In genomic region chr14:88631091-88631490, GRCh38 we compare ENCODE assay signal across 24 cellular contexts.
"Had no signal": no experiment of that assay in that cellular context is flagged by ENCODE, and none has a peak within 500 bp of the region (broad histone marks: within the 10 kb centered on the region; RNA-seq: fewer than 3 reads in every experiment).

No MANE protein-coding gene starts in this region.

- H3K27ac ChIP-seq: dorsolateral prefrontal cortex, heart right ventricle, left ventricle myocardium inferior, lower lobe of right lung, psoas muscle, right lobe of liver, testis, tibial nerve, upper lobe of right lung, vagina had no signal

- H3K27ac Mint-ChIP-seq: memory B cell; naive thymus-derived CD4-positive, alpha-beta T cell; nephron progenitor cell; stimulated activated naive B cell treated with anti-CD40 and anti-IgM and Interleukin-4, amounts not matched to agents 10 μg/mL and 1 μg/mL and 100 μg/mL, for 72 hours; stimulated activated naive CD8-positive, alpha-beta T cell treated with anti-CD3 and anti-CD28 coated beads, Interleukin-15, amount 100 ng/mL, for 72 hours had no signal

- DNase-seq: cortex of kidney; dorsolateral prefrontal cortex; effector CD8-positive, alpha-beta T cell; foreskin melanocyte; heart right ventricle; left cardiac atrium; left ventricle myocardium inferior; lower lobe of right lung; naive thymus-derived CD4-positive, alpha-beta T cell; nephron progenitor cell; psoas muscle; retina; right lobe of liver; spleen; stimulated activated CD4-positive, alpha-beta T cell treated with anti-CD3 and anti-CD28 coated beads, Interleukin-15, amount 100 ng/mL, for 24 hours; stimulated activated CD4-positive, alpha-beta T cell treated with anti-CD3 and anti-CD28 coated beads, Interleukin-1b, Interleukin-23, amount 100 ng/mL, for 48 hours; stimulated activated CD4-positive, alpha-beta T cell treated with anti-CD3 and anti-CD28 coated beads, Interleukin-4, amount 100 ng/mL, for 4 hours; stimulated activated naive B cell treated with anti-CD40 and anti-IgM and Interleukin-4, amounts not matched to agents 10 μg/mL and 1 μg/mL and 100 μg/mL, for 72 hours; stimulated activated naive CD8-positive, alpha-beta T cell treated with anti-CD3 and anti-CD28 coated beads, Interleukin-15, amount 100 ng/mL, for 72 hours; upper lobe of right lung had no signal

- H3K4me1 ChIP-seq: heart right ventricle, left ventricle myocardium inferior, lower lobe of right lung, psoas muscle, right lobe of liver, spleen, testis, tibial nerve, upper lobe of right lung, vagina had no signal

- H3K4me1 Mint-ChIP-seq: memory B cell; naive thymus-derived CD4-positive, alpha-beta T cell; nephron progenitor cell; stimulated activated naive B cell treated with anti-CD40 and anti-IgM and Interleukin-4, amounts not matched to agents 10 μg/mL and 1 μg/mL and 100 μg/mL, for 72 hours; stimulated activated naive CD8-positive, alpha-beta T cell treated with anti-CD3 and anti-CD28 coated beads, Interleukin-15, amount 100 ng/mL, for 72 hours had no signal

- H3K27me3 Mint-ChIP-seq: memory B cell; naive thymus-derived CD4-positive, alpha-beta T cell; stimulated activated naive B cell treated with anti-CD40 and anti-IgM and Interleukin-4, amounts not matched to agents 10 μg/mL and 1 μg/mL and 100 μg/mL, for 72 hours; stimulated activated naive CD8-positive, alpha-beta T cell treated with anti-CD3 and anti-CD28 coated beads, Interleukin-15, amount 100 ng/mL, for 72 hours had no signal

- H3K27me3 ChIP-seq: dorsolateral prefrontal cortex, heart right ventricle, right lobe of liver, spleen, testis, tibial nerve, upper lobe of right lung, vagina had no signal

- H3K4me3 Mint-ChIP-seq: memory B cell; naive thymus-derived CD4-positive, alpha-beta T cell; nephron progenitor cell; stimulated activated naive B cell treated with anti-CD40 and anti-IgM and Interleukin-4, amounts not matched to agents 10 μg/mL and 1 μg/mL and 100 μg/mL, for 72 hours; stimulated activated naive CD8-positive, alpha-beta T cell treated with anti-CD3 and anti-CD28 coated beads, Interleukin-15, amount 100 ng/mL, for 72 hours had no signal

- H3K36me3 ChIP-seq: heart right ventricle, left ventricle myocardium inferior, lower lobe of right lung, right lobe of liver, tibial nerve, upper lobe of right lung, vagina had no signal

- H3K4me3 ChIP-seq: dorsolateral prefrontal cortex, heart right ventricle, left ventricle myocardium inferior, lower lobe of right lung, psoas muscle, right lobe of liver, spleen, testis, tibial nerve, upper lobe of right lung, vagina had no signal

- H3K9me3 Mint-ChIP-seq: memory B cell; nephron progenitor cell; stimulated activated naive B cell treated with anti-CD40 and anti-IgM and Interleukin-4, amounts not matched to agents 10 μg/mL and 1 μg/mL and 100 μg/mL, for 72 hours; stimulated activated naive CD8-positive, alpha-beta T cell treated with anti-CD3 and anti-CD28 coated beads, Interleukin-15, amount 100 ng/mL, for 72 hours had no signal

- H3K9me3 ChIP-seq: heart right ventricle, left ventricle myocardium inferior, lower lobe of right lung, psoas muscle, right lobe of liver, spleen, testis, tibial nerve, upper lobe of right lung, vagina had no signal

- ATAC-seq: heart right ventricle; naive thymus-derived CD4-positive, alpha-beta T cell; psoas muscle; stimulated activated naive B cell treated with anti-CD40 and anti-IgM and Interleukin-4, amounts not matched to agents 10 μg/mL and 1 μg/mL and 100 μg/mL, for 72 hours; stimulated activated naive CD8-positive, alpha-beta T cell treated with anti-CD3 and anti-CD28 coated beads, Interleukin-15, amount 100 ng/mL, for 72 hours had no signal
